ENCODE assay signal across 18 cellular contexts in genomic region chr1:214106375-214106774, GRCh38.
A peak's percentile ranks its signal among the peaks of the same experiment; 100 is the strongest.
DNase-seq lines count a peak whose midpoint lies in the region; ATAC-seq and TF ChIP-seq lines count a peak whose summit lies in the region.
"Had no signal": no experiment of that assay in that cellular context is flagged by ENCODE, and none has a peak within 500 bp of the region (broad histone marks: within the 10 kb centered on the region; RNA-seq: fewer than 3 reads in every experiment).

No MANE protein-coding gene starts in this region.

- peak overlapping the region; percentile 71 for H2AFZ ChIP-seq in smooth muscle cell (ENCODE audit: low read depth)
- H2AFZ ChIP-seq: PC-9 had no signal

- H3K79me2 ChIP-seq in smooth muscle cell (ENCODE audit: low read depth) = no peaks in the 10 kb centered on the region

- H3K27ac ChIP-seq in right atrium auricular region (peak overlapping the region in 1 of 2 donors; percentile 90), left ventricle myocardium inferior (replicated peaks) (peak overlapping the region; percentile 93), smooth muscle cell (ENCODE audit: low read depth) (no peak overlapping the region)
- H3K27ac ChIP-seq: PC-9, SK-N-MC had no signal

- H3K9ac ChIP-seq in smooth muscle cell (ENCODE audit: low read depth) = no peak overlapping the region

- H3K4me1 ChIP-seq in right atrium auricular region (peaks cover 0 to 16% of the 10 kb centered on the region in 2 donors), left ventricle myocardium inferior (peaks cover 37% of the 10 kb centered on the region), smooth muscle cell (ENCODE audit: low read depth) (peaks cover 15% of the 10 kb centered on the region)

- TF ChIP-seq CTCF in right atrium auricular region (IDR thresholded peaks at IDR 0.05) = no peak
- TF ChIP-seq CTCF in left ventricle myocardium inferior (IDR thresholded peaks at IDR 0.05; ENCODE audit: borderline replicate concordance) = no peak
- no peak for TF ChIP-seq CTCF in smooth muscle cell (IDR thresholded peaks at IDR 0.05; ENCODE audit: borderline replicate concordance, insufficient read depth, poor library complexity, severe bottlenecking)

- H3K36me3 ChIP-seq in right atrium auricular region (no peaks in the 10 kb centered on the region), left ventricle myocardium inferior (no peaks in the 10 kb centered on the region), smooth muscle cell (ENCODE audit: low read depth) (no peaks in the 10 kb centered on the region)

- intact Hi-C loops in Right ventricle myocardium superior (cut with DNase I) (no loop called here), left ventricle myocardium inferior (cut with micrococcal nuclease) (no loop called here)

- H3K4me2 ChIP-seq in smooth muscle cell = peak overlapping the region; percentile 33
- H3K4me2 ChIP-seq: PC-9 had no signal

- H3K9me3 ChIP-seq in right atrium auricular region (peaks cover 0 to 7% of the 10 kb centered on the region in 2 donors), left ventricle myocardium inferior (replicated peaks) (peaks cover 13% of the 10 kb centered on the region), smooth muscle cell (replicated peaks; ENCODE audit: low read depth) (no peaks in the 10 kb centered on the region)

- WGBS in smooth muscle cell (ENCODE audit: low lambda C conversion rate) = 47% methylated on average over 9 of the region's 9 CpGs

- H3K27me3 ChIP-seq in right atrium auricular region = no peaks in the 10 kb centered on the region
- H3K27me3 ChIP-seq in left ventricle myocardium inferior (ENCODE audit: low read depth) = peaks cover 7% of the 10 kb centered on the region
- no peaks in the 10 kb centered on the region for H3K27me3 ChIP-seq in smooth muscle cell (ENCODE audit: low read depth)

- ATAC-seq in Right ventricle myocardium superior (ENCODE audit: poor library complexity) = peak; percentile 54
- ATAC-seq in HG02610 (IDR thresholded peaks at IDR 0.05; ENCODE audit: unreplicated experiment) = no peak

- H4K20me1 ChIP-seq in smooth muscle cell (ENCODE audit: low read depth) = no peaks in the 10 kb centered on the region

- no peak for DNase-seq in Right ventricle myocardium superior
- no peak for DNase-seq in right atrium auricular region (ENCODE audit: low spot score)
- peak; percentile 30 for DNase-seq in SK-N-DZ (ENCODE audit: low spot score)
- DNase-seq in left ventricle myocardium inferior = no peak
- DNase-seq in smooth muscle cell (lab: John Stamatoyannopoulos, UW; ENCODE audit: unreplicated experiment) = no peak
- no peak for DNase-seq in NCI-H526 (lab: John Stamatoyannopoulos, UW)
- no peak for DNase-seq in GDM1 (lab: John Stamatoyannopoulos, UW)
- DNase-seq: 8988T; Caco-2; CD4-positive, alpha-beta T cell; DMS153; GF-D8; H9; NCI-H1105 treated with DMSO at 0.1 percent for 48 hours; NCI-H1694 treated with DMSO at 0.1 percent for 48 hours; PC-9 had no signal

- peaks cover 24% of the 10 kb centered on the region for H3F3A ChIP-seq in smooth muscle cell (ENCODE audit: low read depth)

- H3K4me3 ChIP-seq in right atrium auricular region = no peak overlapping the region
- H3K4me3 ChIP-seq in left ventricle myocardium inferior = no peak overlapping the region
- H3K4me3 ChIP-seq in smooth muscle cell = no peak overlapping the region
- H3K4me3 ChIP-seq: PC-9, SK-N-MC had no signal
